13 cellular contexts compared by ENCODE assay signal in the genomic region with DNA sequence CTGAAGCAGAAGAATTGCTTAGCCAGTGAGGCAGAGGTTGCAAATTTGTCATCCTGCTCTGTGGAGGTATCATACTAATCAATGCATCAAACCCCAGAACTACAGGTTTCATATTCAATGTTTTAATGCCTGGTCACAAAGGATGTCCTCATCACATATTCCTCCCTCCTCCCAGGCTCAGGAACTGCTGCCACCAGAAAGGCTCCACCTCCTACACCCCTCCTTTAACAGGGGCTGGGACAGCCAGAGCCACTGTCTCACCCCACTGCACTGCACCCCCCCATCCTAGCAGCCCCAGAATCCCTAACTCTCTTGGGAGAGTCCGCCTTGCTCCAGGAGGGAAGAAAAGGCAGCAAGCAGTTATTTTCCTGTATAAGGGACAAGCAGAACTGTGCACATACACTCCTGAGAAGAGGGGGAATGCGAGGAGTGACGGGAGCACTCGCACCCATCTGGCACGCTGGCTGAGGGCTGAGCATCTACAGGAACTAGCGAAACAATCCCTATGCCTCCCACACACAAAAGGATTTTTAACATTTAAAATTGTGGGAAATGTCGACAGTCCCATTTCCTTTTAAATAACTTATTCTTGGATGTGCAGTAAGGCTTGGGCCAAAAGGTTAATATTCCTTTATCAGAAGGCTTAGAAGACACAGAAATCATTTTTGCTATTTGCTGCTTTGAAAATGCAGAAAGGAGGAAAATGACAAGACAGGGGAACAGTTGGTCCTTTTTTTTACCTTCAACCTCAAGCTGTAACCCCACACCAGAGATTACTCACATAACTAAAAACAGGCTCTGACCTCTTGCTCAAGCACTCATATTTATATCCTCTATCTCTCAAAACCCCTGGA. TPM values are rescaled to one million over a fixed set of nuclear protein-coding genes. Genes with fewer than 3 reads are reported as not detected.
DNase-seq lines count a peak whose midpoint lies in the region; ATAC-seq and TF ChIP-seq lines count a peak whose summit lies in the region.
"Had no signal": no experiment of that assay in that cellular context is flagged by ENCODE, and none has a peak within 500 bp of the region (broad histone marks: within the 10 kb centered on the region; RNA-seq: fewer than 3 reads in every experiment).

No MANE protein-coding gene starts in this region.

- H3K27ac ChIP-seq in Panc1 (ENCODE audit: low read length): peak overlapping the region; percentile 41; the same call in 1 of the 2 replicates
- no peak overlapping the region for H3K27ac ChIP-seq in CD8-positive, alpha-beta memory T cell (ENCODE audit: low read depth, low read length)
- no peak overlapping the region for H3K27ac ChIP-seq in effector memory CD4-positive, alpha-beta T cell (ENCODE audit: insufficient read depth, low read length, poor library complexity, severe bottlenecking)

- no TSS peak for BruUV-seq in Panc1 (replicated peaks; lab: Mats Ljungman, UMichigan)

- H3K27ac Mint-ChIP-seq in HFFc6: peak overlapping the region; percentile 62
- peak overlapping the region in 1 of 8 donors; percentile 32 for H3K27ac Mint-ChIP-seq in CD8-positive, alpha-beta memory T cell

- H3K4me1 ChIP-seq in Panc1 (ENCODE audit: control insufficient read depth, insufficient read depth, low read length): peaks cover 19% of the 10 kb centered on the region
- no peaks in the 10 kb centered on the region for H3K4me1 ChIP-seq in CD8-positive, alpha-beta memory T cell (ENCODE audit: insufficient read depth, low read length)
- H3K4me1 ChIP-seq in effector memory CD4-positive, alpha-beta T cell (ENCODE audit: control insufficient read depth, insufficient read depth, low read length, poor library complexity, severe bottlenecking): no peaks in the 10 kb centered on the region

- no peaks in the 10 kb centered on the region for H3K27me3 ChIP-seq in Panc1 (ENCODE audit: control insufficient read depth, insufficient read depth, low read length)
- no peaks in the 10 kb centered on the region for H3K27me3 ChIP-seq in CD8-positive, alpha-beta memory T cell (ENCODE audit: insufficient read depth, low read length, poor library complexity, severe bottlenecking)
- no peaks in the 10 kb centered on the region for H3K27me3 ChIP-seq in effector memory CD4-positive, alpha-beta T cell (replicated peaks; ENCODE audit: control insufficient read depth, insufficient read depth, low read length, poor library complexity, severe bottlenecking)

- no peaks in the 10 kb centered on the region for H3K9me3 ChIP-seq in Panc1 (ENCODE audit: control insufficient read depth, insufficient read depth, low read depth, low read length)
- no peaks in the 10 kb centered on the region for H3K9me3 ChIP-seq in CD8-positive, alpha-beta memory T cell (ENCODE audit: low read length)
- H3K9me3 ChIP-seq in effector memory CD4-positive, alpha-beta T cell (ENCODE audit: control insufficient read depth, low read length): no peaks in the 10 kb centered on the region

- peaks cover 2% of the 10 kb centered on the region for H3K36me3 Mint-ChIP-seq in HFFc6 (ENCODE audit: low read depth)
- H3K36me3 Mint-ChIP-seq in CD8-positive, alpha-beta memory T cell: peaks cover 0 to 6% (median 0%) of the 10 kb centered on the region in 3 donors

- intact Hi-C loops in Panc1 (cut with micrococcal nuclease; ENCODE audit: unreplicated experiment): no loop called here
- intact Hi-C loops in left ventricle myocardium superior (cut with micrococcal nuclease): no loop called here

- no peak overlapping the region for H3K4me3 Mint-ChIP-seq in HFFc6
- H3K4me3 Mint-ChIP-seq in CD8-positive, alpha-beta memory T cell: no peak overlapping the region
- H3K4me3 Mint-ChIP-seq: CD14-positive monocyte had no signal

- no peak for TF ChIP-seq CTCF in HFFc6 (IDR thresholded peaks at IDR 0.05)
- no peak for TF ChIP-seq CTCF in Panc1 (IDR thresholded peaks at IDR 0.05)
- no peak for TF ChIP-seq CTCF in GM10266 (IDR thresholded peaks at IDR 0.05; ENCODE audit: control insufficient read depth, insufficient read depth, low read depth, missing control alignments)

- ATAC-seq in Panc1 (no peak), left ventricle myocardium superior (peak; percentile 47), GM18858 (IDR thresholded peaks at IDR 0.05; ENCODE audit: unreplicated experiment) (no peak)
- ATAC-seq: stimulated activated naive CD8-positive, alpha-beta T cell treated with anti-CD3 and anti-CD28 coated beads, Interleukin-15, Interleukin-2, amounts not matched to agents 100 U/mL and 50 U/mL, for 24 hours had no signal

- H3K4me3 ChIP-seq in Panc1 (ENCODE audit: low read depth in 2 of 2, low read length in 2 of 2): no peak overlapping the region
- no peak overlapping the region for H3K4me3 ChIP-seq in CD8-positive, alpha-beta memory T cell (ENCODE audit: low read length)
- H3K4me3 ChIP-seq in effector memory CD4-positive, alpha-beta T cell (ENCODE audit: insufficient read depth, low read depth, low read length, poor library complexity, severe bottlenecking): no peak overlapping the region

- H3K9me3 Mint-ChIP-seq in HFFc6: peaks cover 2% of the 10 kb centered on the region; the same call in 1 of the 2 replicates
- peaks cover 0 to under 1% (median 0%) of the 10 kb centered on the region in 5 donors for H3K9me3 Mint-ChIP-seq in CD8-positive, alpha-beta memory T cell

- peak; percentile 56 for DNase-seq in G401 (ENCODE audit: low spot score)
- no peak for DNase-seq in HFFc6
- DNase-seq in Panc1 (ENCODE audit: low read depth, low spot score): no peak
- DNase-seq in left ventricle myocardium superior: no peak
- DNase-seq in GM10266 (ENCODE audit: extremely low spot score): no peak
- DNase-seq in CD8-positive, alpha-beta memory T cell: no peak
- DNase-seq in effector memory CD4-positive, alpha-beta T cell: no peak
- DNase-seq: activated CD4-positive, alpha-beta T cell treated with anti-CD3 and anti-CD28 coated beads for 1 hour; activated naive CD4-positive, alpha-beta T cell treated with Interleukin-2 at 50 U/mL for 16 hours; NCI-H2081 treated with DMSO at 0.1 percent for 48 hours; stimulated activated naive CD8-positive, alpha-beta T cell treated with anti-CD3 and anti-CD28 coated beads, Interleukin-15, Interleukin-2, amounts not matched to agents 100 U/mL and 50 U/mL, for 24 hours had no signal

- in situ Hi-C loops in G401 (cut with HindIII; ENCODE audit: low sequenced_read_pairs): no loop called here
- in situ Hi-C loops in Panc1 (cut with HindIII; ENCODE audit: low pct_unique_long_range_greater_than_20kb, low sequenced_read_pairs): no loop called here

- no peaks in the 10 kb centered on the region for H3K27me3 Mint-ChIP-seq in HFFc6 (ENCODE audit: insufficient read depth)
- H3K27me3 Mint-ChIP-seq in CD8-positive, alpha-beta memory T cell: no peaks in the 10 kb centered on the region

- H3K36me3 ChIP-seq in Panc1 (ENCODE audit: control insufficient read depth, insufficient read depth, low read length): no peaks in the 10 kb centered on the region
- H3K36me3 ChIP-seq in CD8-positive, alpha-beta memory T cell (ENCODE audit: insufficient read depth, low read length): no peaks in the 10 kb centered on the region
- no peaks in the 10 kb centered on the region for H3K36me3 ChIP-seq in effector memory CD4-positive, alpha-beta T cell (ENCODE audit: control insufficient read depth, insufficient read depth, low read length)

- H3K4me1 Mint-ChIP-seq in HFFc6 (ENCODE audit: low read depth): peaks cover 26% of the 10 kb centered on the region
- H3K4me1 Mint-ChIP-seq in CD8-positive, alpha-beta memory T cell: peaks cover 4 to 31% (median 7%) of the 10 kb centered on the region in 3 donors

- CTCF ChIA-PET in Panc1 (lab: Charles Lee): no interaction called here
- CTCF ChIA-PET in CD8-positive, alpha-beta memory T cell (lab: Charles Lee): no interaction called here

- POLR2A ChIA-PET in Panc1 (lab: Charles Lee): interaction anchor here (0.6 kb wide), 2 partner anchors 13 to 40 kb away, joined by 3 read pairs; no protein-coding TSS in a partner anchor
- POLR2A ChIA-PET in CD8-positive, alpha-beta memory T cell (lab: Charles Lee): no interaction called here

RNA-seq across cellular contexts. Expression of gene CD99L2, which starts 27.8 kb away (rescaled TPM):
- total RNA-seq in G401 (2014; rRNA removed; shearing (Covaris generic)): 23.7 and 26.1 TPM in 2 replicates
- 10 to 100 TPM; 53.9 to 67.1 (median 56.4) TPM for total RNA-seq in HFFc6 (2021; fragmentation: NEBNext Ultra II Directional; extraction: Animal tissue kit (Norgen Biotek cat#: 25700))
- total RNA-seq in Panc1 (2021; ENCODE audit: unreplicated experiment) (156 TPM), left ventricle myocardium superior (83.3 TPM)
- polyA plus RNA-seq in Panc1 (2012; ENCODE audit: insufficient read length): 193 TPM
- total RNA-seq in CD8-positive, alpha-beta memory T cell: 10 to 100 TPM; 13.7 to 14.7 TPM
- 15.9 TPM for polyA plus RNA-seq in CD8-positive, alpha-beta memory T cell
